ENCODE assay signal across 9 cellular contexts in the genomic region with DNA sequence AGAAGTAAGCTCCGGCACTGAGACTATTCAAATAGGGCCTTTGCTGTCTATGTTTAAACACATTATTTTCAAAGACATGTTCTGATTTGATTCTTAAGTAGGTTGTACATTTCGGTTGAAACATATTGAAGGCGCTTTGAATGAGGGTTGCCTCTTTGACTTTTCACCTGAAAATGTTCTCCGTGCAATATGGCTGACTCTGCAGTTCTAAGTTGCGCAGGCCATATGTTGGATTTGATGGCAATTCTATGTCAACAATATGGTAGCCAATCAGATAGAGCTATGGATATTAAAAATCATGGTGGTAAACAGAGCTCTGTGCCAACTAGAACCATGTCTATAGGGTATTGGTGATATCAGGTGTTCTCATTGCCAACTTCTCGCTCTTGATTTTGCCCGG.
"Had no signal": no experiment of that assay in that cellular context is flagged by ENCODE, and none has a peak within 500 bp of the region (broad histone marks: within the 10 kb centered on the region; RNA-seq: fewer than 3 reads in every experiment).

No MANE protein-coding gene starts in this region.

- H3K9me3 ChIP-seq: HAP-1 had no signal

- H3K9ac ChIP-seq: KMS-11 had no signal

- DNase-seq: GOT3, H7, HFFc6, Karpas-422, KBM-7 had no signal

- H3K4me1 ChIP-seq: HAP-1 had no signal

- H3K27ac ChIP-seq: KMS-11 had no signal

- FAIRE-seq: HTR-8/SVneo had no signal

- H3K4me3 ChIP-seq: HAP-1 had no signal

- H3K4me3 Mint-ChIP-seq: HFFc6 had no signal

- H3K27ac Mint-ChIP-seq: HFFc6 had no signal

- H3K36me3 ChIP-seq: HAP-1 had no signal

- H3K4me2 ChIP-seq: KMS-11 had no signal

- H3K9me3 Mint-ChIP-seq: HFFc6 had no signal

- ATAC-seq: HCT116 had no signal
